8 cellular contexts compared by ENCODE assay signal in genomic region chr10:128210215-128211063, GRCh38.
DNase-seq lines count a peak whose midpoint lies in the region; ATAC-seq and TF ChIP-seq lines count a peak whose summit lies in the region.

No MANE protein-coding gene starts in this region.

- no peaks in the 10 kb centered on the region for H3K9me3 ChIP-seq in mucosa of stomach (ENCODE audit: control insufficient read depth, low read length)

- peak overlapping the region; percentile 12; the same call in 1 of the 2 replicates for H3K9ac ChIP-seq in KMS-11
- peak overlapping the region; percentile 73 for H3K9ac ChIP-seq in mucosa of stomach (ENCODE audit: low read length)

- H3K4me2 ChIP-seq in KMS-11: peak overlapping the region; percentile 24; the same call in 1 of the 2 replicates

- TF ChIP-seq CTCF in AG09319 (IDR thresholded peaks at IDR 0.05; ENCODE audit: low read depth, low read length): peak; percentile 56
- TF ChIP-seq CTCF in KMS-11 (conservative IDR thresholded peaks at IDR 0.05; ENCODE audit: low read depth, low read length): peak; percentile 54; the same call in 1 of the 2 replicates

- peaks cover 3% of the 10 kb centered on the region for H3K4me1 ChIP-seq in KMS-11 (ENCODE audit: low read depth, poor library complexity, severe bottlenecking)
- no peaks in the 10 kb centered on the region for H3K4me1 ChIP-seq in mucosa of stomach (ENCODE audit: control insufficient read depth, insufficient read depth, low read length)

- H3K27me3 ChIP-seq in KMS-11 (ENCODE audit: insufficient read depth, low read depth) (no peaks in the 10 kb centered on the region), mucosa of stomach (ENCODE audit: control insufficient read depth, insufficient read depth, low read length) (peaks cover 5% of the 10 kb centered on the region)

- no peaks in the 10 kb centered on the region for H3K79me2 ChIP-seq in KMS-11 (ENCODE audit: insufficient read depth, low read depth)

- peak; percentile 47 for ATAC-seq in GM19372 (IDR thresholded peaks at IDR 0.05; ENCODE audit: low read depth, unreplicated experiment)

- H3K36me3 ChIP-seq in KMS-11 (ENCODE audit: insufficient read depth): no peaks in the 10 kb centered on the region
- H3K36me3 ChIP-seq in mucosa of stomach (ENCODE audit: control insufficient read depth, insufficient read depth, low read length): no peaks in the 10 kb centered on the region

- no peak for TF ChIP-seq POLR2A in erythroblast (IDR thresholded peaks at IDR 0.05; ENCODE audit: low read length)

- peak overlapping the region; percentile 85 for H2AFZ ChIP-seq in KMS-11 (ENCODE audit: low read depth)

- no peak overlapping the region for H3K4me3 ChIP-seq in KMS-11 (IDR thresholded peaks at IDR 0.05; ENCODE audit: insufficient read depth, low read depth, low read length)
- H3K4me3 ChIP-seq in mucosa of stomach (ENCODE audit: low read length): peak overlapping the region; percentile 48

- no peak overlapping the region for H3K27ac ChIP-seq in KMS-11

- no peaks in the 10 kb centered on the region for H4K20me1 ChIP-seq in KMS-11 (ENCODE audit: insufficient read depth)

- no peak for DNase-seq in AG09319 (ENCODE audit: extremely low read depth, low read depth)
- DNase-seq in activated CD8-positive, alpha-beta memory T cell treated with anti-CD3 and anti-CD28 coated beads, Interleukin-2, amount 50 U/mL, for 4 hours: peak; percentile 75
- DNase-seq in erythroblast (lab: John Stamatoyannopoulos, UW): peak; percentile 40 to 60
- DNase-seq in stimulated activated CD8-positive, alpha-beta memory T cell treated with anti-CD3 and anti-CD28 coated beads, Interleukin-7, amount 100 ng/mL, for 24 hours (ENCODE audit: low read depth): peak; percentile 40
- no peak for DNase-seq in RKO (ENCODE audit: low spot score)

Comparison
In these comparisons a context has a peak if more than half of its experiments do, and no peak if none do; other contexts are left out.
1. DNase-seq: peak in activated CD8-positive, alpha-beta memory T cell treated with anti-CD3 and anti-CD28 coated beads, Interleukin-2, amount 50 U/mL, for 4 hours (single experiment), erythroblast (2 of 2) and stimulated activated CD8-positive, alpha-beta memory T cell treated with anti-CD3 and anti-CD28 coated beads, Interleukin-7, amount 100 ng/mL, for 24 hours (single experiment); none in AG09319 (single experiment) and RKO (single experiment).